In genomic region chr1:92134331-92134730, GRCh38 we compare ENCODE assay signal across 33 cellular contexts. TPM values are rescaled to one million over a fixed set of nuclear protein-coding genes. Genes with fewer than 3 reads are reported as not detected.
"Had no signal": no experiment of that assay in that cellular context is flagged by ENCODE, and none has a peak within 500 bp of the region (broad histone marks: within the 10 kb centered on the region; RNA-seq: fewer than 3 reads in every experiment).

No MANE protein-coding gene starts in this region.

- H3K9me3 ChIP-seq: adrenal gland, breast epithelium, esophagus squamous epithelium, heart right ventricle had no signal

- H3K4me3 ChIP-seq: adrenal gland, breast epithelium, cardiac muscle cell, esophagus squamous epithelium, heart right ventricle had no signal

- H3K4me1 ChIP-seq: adrenal gland, breast epithelium, esophagus squamous epithelium, heart right ventricle had no signal

- H3K27me3 ChIP-seq: adrenal gland, breast epithelium, cardiac muscle cell, esophagus squamous epithelium, heart right ventricle had no signal

- H3K36me3 ChIP-seq: adrenal gland, breast epithelium, cardiac muscle cell had no signal

- H3K27ac ChIP-seq: adrenal gland, breast epithelium, cardiac muscle cell, esophagus squamous epithelium, heart right ventricle had no signal

- DNase-seq: activated CD4-positive, alpha-beta memory T cell treated with anti-CD3 and anti-CD28 coated beads for 36 hours; activated CD4-positive, alpha-beta T cell treated with anti-CD3 and anti-CD28 coated beads for 36 hours; activated CD4-positive, alpha-beta T cell treated with anti-CD3 and anti-CD28 coated beads, Interleukin-2, amount 10 ng/mL, durations not matched to agents 24 days and 14 days; activated CD4-positive, CD25-positive, alpha-beta regulatory T cell; activated CD4-positive, CD25-positive, alpha-beta regulatory T cell treated with anti-CD3 and anti-CD28 coated beads, Interleukin-2, amount 50 U/mL, for 72 hours; activated CD8-positive, alpha-beta memory T cell treated with anti-CD3 and anti-CD28 coated beads, Interleukin-2, amount 10 ng/mL, durations not matched to agents 7 days and 5 days; activated CD8-positive, alpha-beta memory T cell treated with anti-CD3 and anti-CD28 coated beads, Interleukin-2, amount 50 U/mL, for 4 hours; activated CD8-positive, alpha-beta T cell treated with anti-CD3 and anti-CD28 coated beads, Interleukin-2, amount 10 ng/mL, durations not matched to agents 7 days and 5 days; activated effector memory CD4-positive, alpha-beta T cell treated with anti-CD3 and anti-CD28 coated beads, Interleukin-2, amount 50 U/mL, for 16 hours; activated naive CD4-positive, alpha-beta T cell treated with anti-CD3 and anti-CD28 coated beads for 36 hours; activated naive CD8-positive, alpha-beta T cell treated with anti-CD3 and anti-CD28 coated beads for 36 hours; activated naive CD8-positive, alpha-beta T cell treated with anti-CD3 and anti-CD28 coated beads, Interleukin-2, amount 50 U/mL, for 24 hours; activated T-cell treated with anti-CD3 and anti-CD28 coated beads, Interleukin-2, amount 50 U/mL, for 1 hour; activated T-cell treated with anti-CD3 and anti-CD28 coated beads, Interleukin-2, amount 50 U/mL, for 48 hours; adrenal gland; amygdala; aorta; central memory CD4-positive, alpha-beta T cell; cortex of kidney; dermis blood vessel endothelial cell; effector CD4-positive, alpha-beta T cell; effector memory CD8-positive, alpha-beta T cell; esophagus squamous epithelium; heart right ventricle; T-helper 1 cell; T-helper 17 cell; T1000 had no signal

RNA-seq across cellular contexts. Expression of gene SETSIP, which starts 59.1 kb away (rescaled TPM):
- total RNA-seq: activated CD4-positive, alpha-beta memory T cell treated with anti-CD3 and anti-CD28 coated beads for 36 hours; activated CD4-positive, alpha-beta T cell treated with anti-CD3 and anti-CD28 coated beads for 36 hours; activated CD4-positive, alpha-beta T cell treated with anti-CD3 and anti-CD28 coated beads, Interleukin-2, amount 10 ng/mL, durations not matched to agents 24 days and 14 days; activated CD8-positive, alpha-beta memory T cell treated with anti-CD3 and anti-CD28 coated beads, Interleukin-2, amount 10 ng/mL, durations not matched to agents 7 days and 5 days; activated T-helper 1 cell treated with anti-CD3 and anti-CD28 coated beads, Interleukin-12 subunit alpha, Interleukin-12 subunit beta, Interleukin-2, Interleukin-4 antibody, amounts not matched to agents 30 ng/mL and 10 ng/mL and 1 ng/mL, durations not matched to agents 14 hours and 24 hours and 36 hours; activated T-helper 2 cell treated with anti-CD3 and anti-CD28 coated beads, Interferon-gamma antibody, Interleukin-2, Interleukin-4, amounts not matched to agents 10 μg/mL and 5 μg/mL and 100 μg/mL, durations not matched to agents 14 hours and 24 hours and 36 hours; adrenal gland; aorta; breast epithelium; cardiac muscle cell; chondrocyte; dermis blood vessel endothelial cell; esophagus squamous epithelium; frontal cortex; heart right ventricle; T-helper 17 cell had no signal
- polyA plus RNA-seq: adrenal gland, cardiac muscle cell, heart right ventricle had no signal
